ENCODE assay signal across 11 cellular contexts in the genomic region with DNA sequence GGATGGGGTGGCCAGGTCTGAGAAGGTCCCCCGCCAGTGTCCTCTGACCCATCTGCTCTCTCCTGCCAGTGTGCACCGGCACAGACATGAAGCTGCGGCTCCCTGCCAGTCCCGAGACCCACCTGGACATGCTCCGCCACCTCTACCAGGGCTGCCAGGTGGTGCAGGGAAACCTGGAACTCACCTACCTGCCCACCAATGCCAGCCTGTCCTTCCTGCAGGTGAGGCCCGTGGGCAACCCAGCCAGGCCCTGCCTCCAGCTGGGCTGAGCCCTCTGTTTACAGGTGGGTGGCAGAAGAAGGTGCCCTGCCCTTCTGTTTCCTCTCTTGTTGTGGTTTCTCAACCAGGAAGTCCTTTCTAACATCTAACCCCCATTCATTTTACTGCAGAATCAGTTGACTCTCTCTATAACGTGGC. TPM values are rescaled to one million over a fixed set of nuclear protein-coding genes. Genes with fewer than 3 reads are reported as not detected.
DNase-seq lines count a peak whose midpoint lies in the region; ATAC-seq and TF ChIP-seq lines count a peak whose summit lies in the region.
"Had no signal": no experiment of that assay in that cellular context is flagged by ENCODE, and none has a peak within 500 bp of the region (broad histone marks: within the 10 kb centered on the region; RNA-seq: fewer than 3 reads in every experiment).

No MANE protein-coding gene starts in this region.

- H3K27ac Mint-ChIP-seq in activated CD8-positive, alpha-beta T cell treated with anti-CD3 and anti-CD28 coated beads for 36 hours: peak overlapping the region; percentile 6

- H3K36me3 Mint-ChIP-seq in activated CD8-positive, alpha-beta T cell treated with anti-CD3 and anti-CD28 coated beads for 36 hours (ENCODE audit: low read depth): no peaks in the 10 kb centered on the region
- H3K36me3 Mint-ChIP-seq: naive B cell had no signal

- H3K9ac ChIP-seq in mucosa of rectum (ENCODE audit: low read depth in 1 of 2, low read length in 2 of 2): peak overlapping the region; percentile 47 to 65

- no peak overlapping the region for H3K4me3 Mint-ChIP-seq in activated CD8-positive, alpha-beta T cell treated with anti-CD3 and anti-CD28 coated beads for 36 hours

- H3K4me1 ChIP-seq in right atrium auricular region (peaks cover 0 to 52% of the 10 kb centered on the region in 2 donors), mucosa of rectum (ENCODE audit: control insufficient read depth in 2 of 2, insufficient read depth in 2 of 2, low read length in 2 of 2) (peaks cover 56 to 58% of the 10 kb centered on the region in 2 donors)

- H3K27ac ChIP-seq in right atrium auricular region: peak overlapping the region; percentile 90 to 92
- peak overlapping the region; percentile 89 to 95 for H3K27ac ChIP-seq in mucosa of rectum (ENCODE audit: low read depth in 2 of 2, low read length in 2 of 2)

- H3K4me3 ChIP-seq in right atrium auricular region (no peak overlapping the region), mucosa of rectum (ENCODE audit: low read length in 2 of 2) (peak overlapping the region; percentile 39 to 44)

- H3K36me3 ChIP-seq in right atrium auricular region (peaks cover 48% of the 10 kb centered on the region), mucosa of rectum (ENCODE audit: control insufficient read depth in 2 of 2, insufficient read depth in 2 of 2, low read length in 2 of 2) (peaks cover 39 to 43% of the 10 kb centered on the region in 2 donors)

- H3K9me3 ChIP-seq in right atrium auricular region (no peaks in the 10 kb centered on the region), mucosa of rectum (ENCODE audit: control insufficient read depth in 2 of 2, low read length in 2 of 2) (no peaks in the 10 kb centered on the region)

- no peaks in the 10 kb centered on the region for H3K27me3 ChIP-seq in right atrium auricular region
- H3K27me3 ChIP-seq in mucosa of rectum (ENCODE audit: control insufficient read depth in 2 of 2, insufficient read depth in 2 of 2, low read length in 2 of 2): no peaks in the 10 kb centered on the region

- H3K27me3 Mint-ChIP-seq in activated CD8-positive, alpha-beta T cell treated with anti-CD3 and anti-CD28 coated beads for 36 hours: peaks cover 2% of the 10 kb centered on the region

- peaks cover 11% of the 10 kb centered on the region for H3K4me1 Mint-ChIP-seq in activated CD8-positive, alpha-beta T cell treated with anti-CD3 and anti-CD28 coated beads for 36 hours (ENCODE audit: low read depth)

- no peak for TF ChIP-seq CTCF in right atrium auricular region (IDR thresholded peaks at IDR 0.05)
- TF ChIP-seq CTCF in activated CD8-positive, alpha-beta T cell treated with anti-CD3 and anti-CD28 coated beads for 36 hours (IDR thresholded peaks at IDR 0.05): no peak

- no peaks in the 10 kb centered on the region for H3K9me3 Mint-ChIP-seq in activated CD8-positive, alpha-beta T cell treated with anti-CD3 and anti-CD28 coated beads for 36 hours
- H3K9me3 Mint-ChIP-seq: naive B cell had no signal

- POLR2A ChIA-PET in activated CD8-positive, alpha-beta T cell treated with anti-CD3 and anti-CD28 coated beads for 36 hours (lab: Charles Lee): no interaction called here

- CTCF ChIA-PET in activated CD8-positive, alpha-beta T cell treated with anti-CD3 and anti-CD28 coated beads for 36 hours (lab: Charles Lee): no interaction called here

- intact Hi-C loops in cardiac septum (cut with DNase I): no loop called here
- intact Hi-C loops in activated CD8-positive, alpha-beta T cell treated with anti-CD3 and anti-CD28 coated beads for 36 hours (cut with micrococcal nuclease): no loop called here

- ATAC-seq in activated CD8-positive, alpha-beta T cell treated with anti-CD3 and anti-CD28 coated beads for 36 hours: peak; percentile 60

- DNase-seq in right atrium auricular region (ENCODE audit: low spot score) (no peak), cardiac septum (ENCODE audit: low spot score) (no peak), dermis blood vessel endothelial cell (no peak), SIG-M5 treated with dmso at 0.1 percent for 504 hours (lab: John Stamatoyannopoulos, UW; ENCODE audit: unreplicated experiment) (no peak)
- no peak for DNase-seq in activated CD8-positive, alpha-beta T cell treated with anti-CD3 and anti-CD28 coated beads for 36 hours
- DNase-seq in stimulated activated naive CD4-positive, alpha-beta T cell treated with Interleukin-2 at 50 U/mL for 16 hours (lab: John Stamatoyannopoulos, UW): no peak
- no peak for DNase-seq in activated effector memory CD4-positive, alpha-beta T cell treated with anti-CD3 and anti-CD28 coated beads, Interleukin-2, amount 50 U/mL, for 16 hours
- DNase-seq: naive B cell had no signal

RNA-seq across cellular contexts. Expression of a gene that starts 7.1 kb away (rescaled TPM):
- total RNA-seq in right atrium auricular region (10 to 100 TPM; 73.5 to 85.5 TPM), cardiac septum (84.4 TPM), dermis blood vessel endothelial cell (3.4 and 4.4 TPM in 2 replicates)
- total RNA-seq in activated CD8-positive, alpha-beta T cell treated with anti-CD3 and anti-CD28 coated beads for 36 hours: 1 to 10 TPM; 5.2 TPM

RNA-seq across cellular contexts. Expression of a gene that starts 19.1 kb away (rescaled TPM):
- total RNA-seq in right atrium auricular region (10 to 100 TPM; 14.0 to 21.6 TPM), cardiac septum (15.3 TPM), dermis blood vessel endothelial cell (4.0 and 5.4 TPM in 2 replicates)
- total RNA-seq in activated CD8-positive, alpha-beta T cell treated with anti-CD3 and anti-CD28 coated beads for 36 hours: 1 to 10 TPM; 6.4 to 7.4 TPM

RNA-seq across cellular contexts. Expression of a gene that starts 23.4 kb away (rescaled TPM):
- total RNA-seq in right atrium auricular region: 10 to 100 TPM; 77.5 to 77.8 TPM
- total RNA-seq in cardiac septum: 48.5 TPM
- total RNA-seq in activated CD8-positive, alpha-beta T cell treated with anti-CD3 and anti-CD28 coated beads for 36 hours: 10 to 100 TPM; 32.5 to 34.0 TPM
- total RNA-seq in dermis blood vessel endothelial cell: 13.4 and 18.5 TPM in 2 replicates

RNA-seq across cellular contexts. Expression of a gene that starts 30.8 kb away (rescaled TPM):
- 1 to 10 TPM; 3.4 to 5.8 TPM for total RNA-seq in right atrium auricular region
- total RNA-seq in cardiac septum: 0.65 TPM
- total RNA-seq in activated CD8-positive, alpha-beta T cell treated with anti-CD3 and anti-CD28 coated beads for 36 hours: 1 to 10 TPM in 1 of 2 experiments, not detected in 1; 1.2 TPM
- 0.28 and 0.34 TPM in 2 replicates for total RNA-seq in dermis blood vessel endothelial cell

RNA-seq across cellular contexts. Expression of a gene that starts 38.7 kb away (rescaled TPM):
- 10 to 100 TPM; 14.9 to 26.2 TPM for total RNA-seq in right atrium auricular region
- total RNA-seq in cardiac septum: 10.9 TPM
- total RNA-seq in activated CD8-positive, alpha-beta T cell treated with anti-CD3 and anti-CD28 coated beads for 36 hours: under 1 TPM in 1 of 2 experiments, not detected in 1; 0.40 TPM
- 1.2 and 1.7 TPM in 2 replicates for total RNA-seq in dermis blood vessel endothelial cell
- total RNA-seq: fibroblast of lung; T-helper 2 cell treated with Interferon-gamma antibody and Interleukin-4, amounts not matched to agents 100 ng/mL and 5 ng/mL, for 36 hours had no signal

Comparison
In these comparisons a context has a peak if more than half of its experiments do, and no peak if none do; other contexts are left out.
1. H3K4me3 ChIP-seq: peak in mucosa of rectum (2 of 2); none in right atrium auricular region (0 of 2).
2. RNA of a gene that starts 7.1 kb away (total RNA-seq): 73.5 to 85.5 TPM in right atrium auricular region and 84.4 TPM in cardiac septum (single experiment); 5.2 TPM in activated CD8-positive, alpha-beta T cell treated with anti-CD3 and anti-CD28 coated beads for 36 hours and 3.4 to 4.4 TPM in dermis blood vessel endothelial cell; every median in the first group is over 10 times any median in the second.